Comparison of ENCODE assay signal across 1 cellular context in the genomic region with DNA sequence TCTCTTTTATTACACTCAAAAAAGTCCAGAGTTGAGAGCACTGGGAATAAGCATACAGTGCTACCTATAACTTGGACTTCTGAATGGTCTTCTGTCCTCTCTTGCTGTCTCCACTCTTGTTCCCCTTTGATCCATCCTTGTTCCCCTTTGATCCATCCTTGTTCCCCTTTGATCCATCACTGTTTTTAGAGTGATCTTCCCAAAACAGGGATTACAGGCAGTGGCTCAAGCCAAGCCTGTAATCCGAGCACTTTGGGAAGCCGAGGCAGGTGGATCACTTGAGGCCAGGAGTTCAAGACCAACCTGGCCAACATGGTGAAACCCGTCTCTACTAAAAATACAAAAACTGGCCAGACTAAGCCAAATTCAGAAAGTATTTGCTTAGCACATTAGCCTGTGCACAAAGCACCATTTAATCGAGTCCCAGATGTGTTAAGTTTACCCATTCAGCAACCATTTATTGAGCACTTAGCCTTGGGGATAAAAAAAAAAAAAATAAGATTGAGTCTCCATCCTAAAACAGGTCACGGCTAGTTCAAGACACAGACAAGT.
TF ChIP-seq lines count a peak whose summit lies in the region.

No MANE protein-coding gene starts in this region.

TF ChIP-seq in HepG2, 621 proteins besides CTCF, POLR2A, EP300 and RAD21 (continued from another document):
- TF ChIP-seq, protein P1, sequence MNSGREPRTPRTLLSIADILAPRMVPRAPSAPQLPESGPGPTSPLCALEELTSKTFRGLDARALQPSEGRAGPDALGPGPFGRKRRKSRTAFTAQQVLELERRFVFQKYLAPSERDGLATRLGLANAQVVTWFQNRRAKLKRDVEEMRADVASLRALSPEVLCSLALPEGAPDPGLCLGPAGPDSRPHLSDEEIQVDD (CRISPR knock-in tag; IDR thresholded peaks at IDR 0.05; ENCODE audit: borderline replicate concordance): no peak
- TF ChIP-seq, protein P2, sequence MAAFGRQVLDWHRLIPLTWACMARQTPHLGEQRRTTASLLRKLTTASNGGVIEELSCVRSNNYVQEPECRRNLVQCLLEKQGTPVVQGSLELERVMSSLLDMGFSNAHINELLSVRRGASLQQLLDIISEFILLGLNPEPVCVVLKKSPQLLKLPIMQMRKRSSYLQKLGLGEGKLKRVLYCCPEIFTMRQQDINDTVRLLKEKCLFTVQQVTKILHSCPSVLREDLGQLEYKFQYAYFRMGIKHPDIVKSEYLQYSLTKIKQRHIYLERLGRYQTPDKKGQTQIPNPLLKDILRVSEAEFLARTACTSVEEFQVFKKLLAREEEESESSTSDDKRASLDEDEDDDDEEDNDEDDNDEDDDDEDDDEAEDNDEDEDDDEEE (CRISPR knock-in tag; IDR thresholded peaks at IDR 0.05): no peak
- no peak for TF ChIP-seq GABPB1 (CRISPR knock-in tag; IDR thresholded peaks at IDR 0.05)
- TF ChIP-seq, protein P3, sequence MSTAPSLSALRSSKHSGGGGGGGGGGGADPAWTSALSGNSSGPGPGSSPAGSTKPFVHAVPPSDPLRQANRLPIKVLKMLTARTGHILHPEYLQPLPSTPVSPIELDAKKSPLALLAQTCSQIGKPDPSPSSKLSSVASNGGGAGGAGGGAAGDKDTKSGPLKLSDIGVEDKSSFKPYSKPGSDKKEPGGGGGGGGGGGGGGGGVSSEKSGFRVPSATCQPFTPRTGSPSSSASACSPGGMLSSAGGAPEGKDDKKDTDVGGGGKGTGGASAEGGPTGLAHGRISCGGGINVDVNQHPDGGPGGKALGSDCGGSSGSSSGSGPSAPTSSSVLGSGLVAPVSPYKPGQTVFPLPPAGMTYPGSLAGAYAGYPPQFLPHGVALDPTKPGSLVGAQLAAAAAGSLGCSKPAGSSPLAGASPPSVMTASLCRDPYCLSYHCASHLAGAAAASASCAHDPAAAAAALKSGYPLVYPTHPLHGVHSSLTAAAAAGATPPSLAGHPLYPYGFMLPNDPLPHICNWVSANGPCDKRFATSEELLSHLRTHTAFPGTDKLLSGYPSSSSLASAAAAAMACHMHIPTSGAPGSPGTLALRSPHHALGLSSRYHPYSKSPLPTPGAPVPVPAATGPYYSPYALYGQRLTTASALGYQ (CRISPR knock-in tag; IDR thresholded peaks at IDR 0.05): no peak
- TF ChIP-seq, protein P4, sequence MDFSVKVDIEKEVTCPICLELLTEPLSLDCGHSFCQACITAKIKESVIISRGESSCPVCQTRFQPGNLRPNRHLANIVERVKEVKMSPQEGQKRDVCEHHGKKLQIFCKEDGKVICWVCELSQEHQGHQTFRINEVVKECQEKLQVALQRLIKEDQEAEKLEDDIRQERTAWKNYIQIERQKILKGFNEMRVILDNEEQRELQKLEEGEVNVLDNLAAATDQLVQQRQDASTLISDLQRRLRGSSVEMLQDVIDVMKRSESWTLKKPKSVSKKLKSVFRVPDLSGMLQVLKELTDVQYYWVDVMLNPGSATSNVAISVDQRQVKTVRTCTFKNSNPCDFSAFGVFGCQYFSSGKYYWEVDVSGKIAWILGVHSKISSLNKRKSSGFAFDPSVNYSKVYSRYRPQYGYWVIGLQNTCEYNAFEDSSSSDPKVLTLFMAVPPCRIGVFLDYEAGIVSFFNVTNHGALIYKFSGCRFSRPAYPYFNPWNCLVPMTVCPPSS (IDR thresholded peaks at IDR 0.05): no peak
- no peak for TF ChIP-seq NR3C1 (CRISPR knock-in tag; IDR thresholded peaks at IDR 0.05)
- no peak for TF ChIP-seq ZNF432 (CRISPR knock-in tag; IDR thresholded peaks at IDR 0.05; ENCODE audit: borderline replicate concordance)
- no peak for TF ChIP-seq ZFP1 (CRISPR knock-in tag; IDR thresholded peaks at IDR 0.05)
- TF ChIP-seq CBFB (CRISPR knock-in tag; IDR thresholded peaks at IDR 0.05): no peak
- no peak for TF ChIP-seq ZFAT (CRISPR knock-in tag; conservative IDR thresholded peaks at IDR 0.05)
- TF ChIP-seq, protein P5, sequence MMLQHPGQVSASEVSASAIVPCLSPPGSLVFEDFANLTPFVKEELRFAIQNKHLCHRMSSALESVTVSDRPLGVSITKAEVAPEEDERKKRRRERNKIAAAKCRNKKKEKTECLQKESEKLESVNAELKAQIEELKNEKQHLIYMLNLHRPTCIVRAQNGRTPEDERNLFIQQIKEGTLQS (CRISPR knock-in tag; IDR thresholded peaks at IDR 0.05): no peak
- TF ChIP-seq, protein P6, sequence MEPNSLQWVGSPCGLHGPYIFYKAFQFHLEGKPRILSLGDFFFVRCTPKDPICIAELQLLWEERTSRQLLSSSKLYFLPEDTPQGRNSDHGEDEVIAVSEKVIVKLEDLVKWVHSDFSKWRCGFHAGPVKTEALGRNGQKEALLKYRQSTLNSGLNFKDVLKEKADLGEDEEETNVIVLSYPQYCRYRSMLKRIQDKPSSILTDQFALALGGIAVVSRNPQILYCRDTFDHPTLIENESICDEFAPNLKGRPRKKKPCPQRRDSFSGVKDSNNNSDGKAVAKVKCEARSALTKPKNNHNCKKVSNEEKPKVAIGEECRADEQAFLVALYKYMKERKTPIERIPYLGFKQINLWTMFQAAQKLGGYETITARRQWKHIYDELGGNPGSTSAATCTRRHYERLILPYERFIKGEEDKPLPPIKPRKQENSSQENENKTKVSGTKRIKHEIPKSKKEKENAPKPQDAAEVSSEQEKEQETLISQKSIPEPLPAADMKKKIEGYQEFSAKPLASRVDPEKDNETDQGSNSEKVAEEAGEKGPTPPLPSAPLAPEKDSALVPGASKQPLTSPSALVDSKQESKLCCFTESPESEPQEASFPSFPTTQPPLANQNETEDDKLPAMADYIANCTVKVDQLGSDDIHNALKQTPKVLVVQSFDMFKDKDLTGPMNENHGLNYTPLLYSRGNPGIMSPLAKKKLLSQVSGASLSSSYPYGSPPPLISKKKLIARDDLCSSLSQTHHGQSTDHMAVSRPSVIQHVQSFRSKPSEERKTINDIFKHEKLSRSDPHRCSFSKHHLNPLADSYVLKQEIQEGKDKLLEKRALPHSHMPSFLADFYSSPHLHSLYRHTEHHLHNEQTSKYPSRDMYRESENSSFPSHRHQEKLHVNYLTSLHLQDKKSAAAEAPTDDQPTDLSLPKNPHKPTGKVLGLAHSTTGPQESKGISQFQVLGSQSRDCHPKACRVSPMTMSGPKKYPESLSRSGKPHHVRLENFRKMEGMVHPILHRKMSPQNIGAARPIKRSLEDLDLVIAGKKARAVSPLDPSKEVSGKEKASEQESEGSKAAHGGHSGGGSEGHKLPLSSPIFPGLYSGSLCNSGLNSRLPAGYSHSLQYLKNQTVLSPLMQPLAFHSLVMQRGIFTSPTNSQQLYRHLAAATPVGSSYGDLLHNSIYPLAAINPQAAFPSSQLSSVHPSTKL (CRISPR knock-in tag; IDR thresholded peaks at IDR 0.05): no peak
- peak; percentile 65 for TF ChIP-seq TCF7 (IDR thresholded peaks at IDR 0.05; ENCODE audit: low read depth)
- TF ChIP-seq KDM4B (CRISPR knock-in tag; IDR thresholded peaks at IDR 0.05): no peak
- TF ChIP-seq ZNF772 (CRISPR knock-in tag; IDR thresholded peaks at IDR 0.05): no peak
- TF ChIP-seq ZNF160 (CRISPR knock-in tag; IDR thresholded peaks at IDR 0.05): no peak
- no peak for TF ChIP-seq ZNF30 (CRISPR knock-in tag; IDR thresholded peaks at IDR 0.05)
- TF ChIP-seq ZSCAN21 (CRISPR knock-in tag; IDR thresholded peaks at IDR 0.05; ENCODE audit: borderline replicate concordance): no peak
- peak; percentile 24; the same call in 1 of the 2 replicates for TF ChIP-seq ZNF644 (CRISPR knock-in tag; IDR thresholded peaks at IDR 0.05; ENCODE audit: low read depth)
- no peak for TF ChIP-seq ZNF383 (CRISPR knock-in tag; IDR thresholded peaks at IDR 0.05; ENCODE audit: borderline replicate concordance)
- no peak for TF ChIP-seq KMT2B (CRISPR knock-in tag; IDR thresholded peaks at IDR 0.05)
- TF ChIP-seq HDAC6 (IDR thresholded peaks at IDR 0.05; ENCODE audit: low read depth, low read length): no peak
- TF ChIP-seq KAT2B (IDR thresholded peaks at IDR 0.05; ENCODE audit: borderline replicate concordance, low read depth, low read length): no peak
- TF ChIP-seq, protein P7, sequence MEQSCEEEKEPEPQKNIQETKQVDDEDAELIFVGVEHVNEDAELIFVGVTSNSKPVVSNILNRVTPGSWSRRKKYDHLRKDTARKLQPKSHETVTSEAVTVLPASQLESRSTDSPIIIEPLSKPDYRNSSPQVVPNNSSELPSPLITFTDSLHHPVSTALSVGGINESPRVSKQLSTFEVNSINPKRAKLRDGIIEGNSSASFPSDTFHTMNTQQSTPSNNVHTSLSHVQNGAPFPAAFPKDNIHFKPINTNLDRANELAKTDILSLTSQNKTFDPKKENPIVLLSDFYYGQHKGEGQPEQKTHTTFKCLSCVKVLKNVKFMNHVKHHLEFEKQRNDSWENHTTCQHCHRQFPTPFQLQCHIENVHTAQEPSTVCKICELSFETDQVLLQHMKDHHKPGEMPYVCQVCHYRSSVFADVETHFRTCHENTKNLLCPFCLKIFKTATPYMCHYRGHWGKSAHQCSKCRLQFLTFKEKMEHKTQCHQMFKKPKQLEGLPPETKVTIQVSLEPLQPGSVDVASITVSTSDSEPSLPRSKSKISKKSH (CRISPR knock-in tag; IDR thresholded peaks at IDR 0.05; ENCODE audit: borderline replicate concordance): no peak
- no peak for TF ChIP-seq NRL (CRISPR knock-in tag; IDR thresholded peaks at IDR 0.05; ENCODE audit: borderline replicate concordance)
- 0 out of 2 replicates have a peak, but pooled peaks have one; percentile 11 for TF ChIP-seq ZNF331 (CRISPR knock-in tag; IDR thresholded peaks at IDR 0.05)
- TF ChIP-seq, protein P8, sequence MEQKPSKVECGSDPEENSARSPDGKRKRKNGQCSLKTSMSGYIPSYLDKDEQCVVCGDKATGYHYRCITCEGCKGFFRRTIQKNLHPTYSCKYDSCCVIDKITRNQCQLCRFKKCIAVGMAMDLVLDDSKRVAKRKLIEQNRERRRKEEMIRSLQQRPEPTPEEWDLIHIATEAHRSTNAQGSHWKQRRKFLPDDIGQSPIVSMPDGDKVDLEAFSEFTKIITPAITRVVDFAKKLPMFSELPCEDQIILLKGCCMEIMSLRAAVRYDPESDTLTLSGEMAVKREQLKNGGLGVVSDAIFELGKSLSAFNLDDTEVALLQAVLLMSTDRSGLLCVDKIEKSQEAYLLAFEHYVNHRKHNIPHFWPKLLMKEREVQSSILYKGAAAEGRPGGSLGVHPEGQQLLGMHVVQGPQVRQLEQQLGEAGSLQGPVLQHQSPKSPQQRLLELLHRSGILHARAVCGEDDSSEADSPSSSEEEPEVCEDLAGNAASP (CRISPR knock-in tag; IDR thresholded peaks at IDR 0.05; ENCODE audit: borderline replicate concordance): 0 out of 2 replicates have a peak, but pooled peaks have one; percentile 22
- no peak for TF ChIP-seq ZNF543 (CRISPR knock-in tag; IDR thresholded peaks at IDR 0.05)
- no peak for TF ChIP-seq ZFP37 (CRISPR knock-in tag; IDR thresholded peaks at IDR 0.05; ENCODE audit: borderline replicate concordance)
- no peak for TF ChIP-seq SMARCE1 (IDR thresholded peaks at IDR 0.05; ENCODE audit: borderline replicate concordance)
- TF ChIP-seq PTBP1 (IDR thresholded peaks at IDR 0.05; ENCODE audit: low read depth, low read length, poor library complexity, severe bottlenecking): no peak
- TF ChIP-seq, protein P9, sequence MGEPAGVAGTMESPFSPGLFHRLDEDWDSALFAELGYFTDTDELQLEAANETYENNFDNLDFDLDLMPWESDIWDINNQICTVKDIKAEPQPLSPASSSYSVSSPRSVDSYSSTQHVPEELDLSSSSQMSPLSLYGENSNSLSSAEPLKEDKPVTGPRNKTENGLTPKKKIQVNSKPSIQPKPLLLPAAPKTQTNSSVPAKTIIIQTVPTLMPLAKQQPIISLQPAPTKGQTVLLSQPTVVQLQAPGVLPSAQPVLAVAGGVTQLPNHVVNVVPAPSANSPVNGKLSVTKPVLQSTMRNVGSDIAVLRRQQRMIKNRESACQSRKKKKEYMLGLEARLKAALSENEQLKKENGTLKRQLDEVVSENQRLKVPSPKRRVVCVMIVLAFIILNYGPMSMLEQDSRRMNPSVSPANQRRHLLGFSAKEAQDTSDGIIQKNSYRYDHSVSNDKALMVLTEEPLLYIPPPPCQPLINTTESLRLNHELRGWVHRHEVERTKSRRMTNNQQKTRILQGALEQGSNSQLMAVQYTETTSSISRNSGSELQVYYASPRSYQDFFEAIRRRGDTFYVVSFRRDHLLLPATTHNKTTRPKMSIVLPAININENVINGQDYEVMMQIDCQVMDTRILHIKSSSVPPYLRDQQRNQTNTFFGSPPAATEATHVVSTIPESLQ (CRISPR knock-in tag; conservative IDR thresholded peaks at IDR 0.05): no peak
- TF ChIP-seq SIX1 (CRISPR knock-in tag; IDR thresholded peaks at IDR 0.05; ENCODE audit: borderline replicate concordance): peak; percentile 36; the same call in 1 of the 2 replicates
- TF ChIP-seq SCMH1 (CRISPR knock-in tag; IDR thresholded peaks at IDR 0.05; ENCODE audit: borderline replicate concordance): no peak
TF ChIP-seq in HepG2: peak in this region for 12.
